In the genomic region with DNA sequence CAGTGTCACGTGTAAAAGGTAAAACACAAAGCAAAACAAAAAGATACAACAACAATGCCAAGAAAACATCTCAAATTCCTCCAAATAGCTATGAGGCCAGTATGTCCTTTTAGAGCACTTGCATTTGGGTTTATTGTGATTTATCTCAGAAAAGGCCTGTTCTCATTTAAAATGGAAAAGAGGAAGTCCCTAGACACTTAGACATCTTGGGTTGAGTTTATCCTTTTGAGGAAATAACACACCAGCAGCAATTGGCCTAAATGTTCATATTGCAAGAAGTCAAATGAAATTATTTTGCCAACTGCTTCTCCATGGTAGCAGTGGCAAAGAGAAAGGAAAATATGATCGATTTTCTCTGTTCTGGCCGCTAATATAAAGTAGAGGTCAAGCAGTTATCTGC, we compare ENCODE assay signal across 1 cellular context.
TF ChIP-seq lines count a peak whose summit lies in the region.

No MANE protein-coding gene starts in this region.

TF ChIP-seq in GM23338, 12 proteins besides CTCF, POLR2A, EP300 and RAD21 (continued from another document):
- TF ChIP-seq ZNF331 (CRISPR knock-in tag; IDR thresholded peaks at IDR 0.05; ENCODE audit: low read depth) (no peak), JUNB (IDR thresholded peaks at IDR 0.05; ENCODE audit: unreplicated experiment) (no peak), NANOG (IDR thresholded peaks at IDR 0.05; ENCODE audit: borderline replicate concordance) (no peak), CREB1 (CRISPR knock-in tag; IDR thresholded peaks at IDR 0.05; ENCODE audit: low read depth) (no peak), ZNF114 (CRISPR knock-in tag; IDR thresholded peaks at IDR 0.05) (no peak), STAT1 (IDR thresholded peaks at IDR 0.05; ENCODE audit: unreplicated experiment) (no peak)
- TF ChIP-seq, protein P1, sequence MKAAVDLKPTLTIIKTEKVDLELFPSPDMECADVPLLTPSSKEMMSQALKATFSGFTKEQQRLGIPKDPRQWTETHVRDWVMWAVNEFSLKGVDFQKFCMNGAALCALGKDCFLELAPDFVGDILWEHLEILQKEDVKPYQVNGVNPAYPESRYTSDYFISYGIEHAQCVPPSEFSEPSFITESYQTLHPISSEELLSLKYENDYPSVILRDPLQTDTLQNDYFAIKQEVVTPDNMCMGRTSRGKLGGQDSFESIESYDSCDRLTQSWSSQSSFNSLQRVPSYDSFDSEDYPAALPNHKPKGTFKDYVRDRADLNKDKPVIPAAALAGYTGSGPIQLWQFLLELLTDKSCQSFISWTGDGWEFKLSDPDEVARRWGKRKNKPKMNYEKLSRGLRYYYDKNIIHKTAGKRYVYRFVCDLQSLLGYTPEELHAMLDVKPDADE (IDR thresholded peaks at IDR 0.05) = no peak
- TF ChIP-seq, protein P2, sequence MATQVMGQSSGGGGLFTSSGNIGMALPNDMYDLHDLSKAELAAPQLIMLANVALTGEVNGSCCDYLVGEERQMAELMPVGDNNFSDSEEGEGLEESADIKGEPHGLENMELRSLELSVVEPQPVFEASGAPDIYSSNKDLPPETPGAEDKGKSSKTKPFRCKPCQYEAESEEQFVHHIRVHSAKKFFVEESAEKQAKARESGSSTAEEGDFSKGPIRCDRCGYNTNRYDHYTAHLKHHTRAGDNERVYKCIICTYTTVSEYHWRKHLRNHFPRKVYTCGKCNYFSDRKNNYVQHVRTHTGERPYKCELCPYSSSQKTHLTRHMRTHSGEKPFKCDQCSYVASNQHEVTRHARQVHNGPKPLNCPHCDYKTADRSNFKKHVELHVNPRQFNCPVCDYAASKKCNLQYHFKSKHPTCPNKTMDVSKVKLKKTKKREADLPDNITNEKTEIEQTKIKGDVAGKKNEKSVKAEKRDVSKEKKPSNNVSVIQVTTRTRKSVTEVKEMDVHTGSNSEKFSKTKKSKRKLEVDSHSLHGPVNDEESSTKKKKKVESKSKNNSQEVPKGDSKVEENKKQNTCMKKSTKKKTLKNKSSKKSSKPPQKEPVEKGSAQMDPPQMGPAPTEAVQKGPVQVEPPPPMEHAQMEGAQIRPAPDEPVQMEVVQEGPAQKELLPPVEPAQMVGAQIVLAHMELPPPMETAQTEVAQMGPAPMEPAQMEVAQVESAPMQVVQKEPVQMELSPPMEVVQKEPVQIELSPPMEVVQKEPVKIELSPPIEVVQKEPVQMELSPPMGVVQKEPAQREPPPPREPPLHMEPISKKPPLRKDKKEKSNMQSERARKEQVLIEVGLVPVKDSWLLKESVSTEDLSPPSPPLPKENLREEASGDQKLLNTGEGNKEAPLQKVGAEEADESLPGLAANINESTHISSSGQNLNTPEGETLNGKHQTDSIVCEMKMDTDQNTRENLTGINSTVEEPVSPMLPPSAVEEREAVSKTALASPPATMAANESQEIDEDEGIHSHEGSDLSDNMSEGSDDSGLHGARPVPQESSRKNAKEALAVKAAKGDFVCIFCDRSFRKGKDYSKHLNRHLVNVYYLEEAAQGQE (IDR thresholded peaks at IDR 0.05; ENCODE audit: unreplicated experiment) = no peak
